13 cellular contexts compared by ENCODE assay signal in genomic region chr13:49132479-49133002, GRCh38.
A peak's percentile ranks its signal among the peaks of the same experiment; 100 is the strongest.
DNase-seq lines count a peak whose midpoint lies in the region; TF ChIP-seq lines count a peak whose summit lies in the region.
"Had no signal": no experiment of that assay in that cellular context is flagged by ENCODE, and none has a peak within 500 bp of the region (broad histone marks: within the 10 kb centered on the region; RNA-seq: fewer than 3 reads in every experiment).

No MANE protein-coding gene starts in this region.

- intact Hi-C loops in activated T-helper 2 cell treated with anti-CD3 and anti-CD28 coated beads, Interferon-gamma antibody, Interleukin-2, Interleukin-4, amounts not matched to agents 10 μg/mL and 5 μg/mL and 100 μg/mL, durations not matched to agents 14 hours and 24 hours and 36 hours (cut with micrococcal nuclease): no loop called here

- no peak overlapping the region for H3K4me3 Mint-ChIP-seq in CD8-positive, alpha-beta memory T cell
- H3K4me3 Mint-ChIP-seq in progenitor cell of endocrine pancreas (ENCODE audit: low read depth): no peak overlapping the region
- H3K4me3 Mint-ChIP-seq in activated T-helper 2 cell treated with anti-CD3 and anti-CD28 coated beads, Interferon-gamma antibody, Interleukin-2, Interleukin-4, amounts not matched to agents 10 μg/mL and 5 μg/mL and 100 μg/mL, durations not matched to agents 14 hours and 24 hours and 36 hours (ENCODE audit: low read depth): no peak overlapping the region

- peak overlapping the region in 6 of 8 donors; percentile 2 to 64 (median 23) for H3K27ac Mint-ChIP-seq in CD8-positive, alpha-beta memory T cell
- peak overlapping the region; percentile 78 for H3K27ac Mint-ChIP-seq in progenitor cell of endocrine pancreas
- no peak overlapping the region for H3K27ac Mint-ChIP-seq in activated T-helper 2 cell treated with anti-CD3 and anti-CD28 coated beads, Interferon-gamma antibody, Interleukin-2, Interleukin-4, amounts not matched to agents 10 μg/mL and 5 μg/mL and 100 μg/mL, durations not matched to agents 14 hours and 24 hours and 36 hours

- H3K36me3 Mint-ChIP-seq in CD8-positive, alpha-beta memory T cell: peaks cover 12 to 62% (median 26%) of the 10 kb centered on the region in 3 donors
- peaks cover 42% of the 10 kb centered on the region for H3K36me3 Mint-ChIP-seq in progenitor cell of endocrine pancreas (ENCODE audit: insufficient read depth)
- H3K36me3 Mint-ChIP-seq in activated T-helper 2 cell treated with anti-CD3 and anti-CD28 coated beads, Interferon-gamma antibody, Interleukin-2, Interleukin-4, amounts not matched to agents 10 μg/mL and 5 μg/mL and 100 μg/mL, durations not matched to agents 14 hours and 24 hours and 36 hours (ENCODE audit: low read depth): peaks cover 40% of the 10 kb centered on the region

- no peak for TF ChIP-seq CTCF in progenitor cell of endocrine pancreas (IDR thresholded peaks at IDR 0.05; ENCODE audit: unreplicated experiment)

- H3K9me3 ChIP-seq in CD8-positive, alpha-beta memory T cell (ENCODE audit: low read length): no peaks in the 10 kb centered on the region

- H3K27me3 Mint-ChIP-seq in CD8-positive, alpha-beta memory T cell: no peaks in the 10 kb centered on the region
- H3K27me3 Mint-ChIP-seq in progenitor cell of endocrine pancreas: no peaks in the 10 kb centered on the region
- no peaks in the 10 kb centered on the region for H3K27me3 Mint-ChIP-seq in activated T-helper 2 cell treated with anti-CD3 and anti-CD28 coated beads, Interferon-gamma antibody, Interleukin-2, Interleukin-4, amounts not matched to agents 10 μg/mL and 5 μg/mL and 100 μg/mL, durations not matched to agents 14 hours and 24 hours and 36 hours (ENCODE audit: low read depth)

- H3K4me1 Mint-ChIP-seq in CD8-positive, alpha-beta memory T cell: peaks cover 19 to 41% (median 33%) of the 10 kb centered on the region in 3 donors
- H3K4me1 Mint-ChIP-seq in progenitor cell of endocrine pancreas (ENCODE audit: low read depth): no peaks in the 10 kb centered on the region
- peaks cover 2% of the 10 kb centered on the region for H3K4me1 Mint-ChIP-seq in activated T-helper 2 cell treated with anti-CD3 and anti-CD28 coated beads, Interferon-gamma antibody, Interleukin-2, Interleukin-4, amounts not matched to agents 10 μg/mL and 5 μg/mL and 100 μg/mL, durations not matched to agents 14 hours and 24 hours and 36 hours (ENCODE audit: low read depth)

- DNase-seq in CD8-positive, alpha-beta memory T cell: no peak
- DNase-seq in MV-4-11 (lab: John Stamatoyannopoulos, UW) (peak; percentile 86), dedifferentiated amniotic fluid mesenchymal stem cell (ENCODE audit: extremely low spot score) (peak; percentile 4), progenitor cell of endocrine pancreas (ENCODE audit: low spot score, unreplicated experiment) (no peak), HUDEP-2 (lab: John Stamatoyannopoulos, UW; ENCODE audit: unreplicated experiment in 76 of 76) (no peak)
- DNase-seq in stimulated activated CD4-positive, alpha-beta T cell treated with anti-CD3 and anti-CD28 coated beads, Interleukin-4, amount 100 ng/mL, for 24 hours: no peak
- DNase-seq in activated T-helper 2 cell treated with anti-CD3 and anti-CD28 coated beads, Interferon-gamma antibody, Interleukin-2, Interleukin-4, amounts not matched to agents 10 μg/mL and 5 μg/mL and 100 μg/mL, durations not matched to agents 14 hours and 24 hours and 36 hours (ENCODE audit: low spot score): no peak
- DNase-seq: activated CD4-positive, alpha-beta T cell treated with anti-CD3 and anti-CD28 coated beads, Interleukin-2, amount 50 U/mL, for 48 hours; anterior cingulate cortex; IMR-90; stimulated activated CD4-positive, alpha-beta T cell treated with anti-CD3 and anti-CD28 coated beads, Interleukin-4, amount 100 ng/mL, for 4 hours; stimulated activated CD8-positive, alpha-beta memory T cell treated with anti-CD3 and anti-CD28 coated beads, Interleukin-4, amount 100 ng/mL, for 48 hours had no signal

- no peak overlapping the region for H3K27ac ChIP-seq in CD8-positive, alpha-beta memory T cell (ENCODE audit: low read depth, low read length)
- H3K27ac ChIP-seq: skin epidermis had no signal

- CTCF ChIA-PET in CD8-positive, alpha-beta memory T cell (lab: Charles Lee): no interaction called here

- H3K4me1 ChIP-seq in CD8-positive, alpha-beta memory T cell (ENCODE audit: insufficient read depth, low read length): no peaks in the 10 kb centered on the region

- no peak overlapping the region for H3K4me3 ChIP-seq in CD8-positive, alpha-beta memory T cell (ENCODE audit: low read length)
- H3K4me3 ChIP-seq: skin epidermis had no signal

- H3K27me3 ChIP-seq in CD8-positive, alpha-beta memory T cell (ENCODE audit: insufficient read depth, low read length, poor library complexity, severe bottlenecking): no peaks in the 10 kb centered on the region

- no peaks in the 10 kb centered on the region for H3K9me3 Mint-ChIP-seq in CD8-positive, alpha-beta memory T cell
- H3K9me3 Mint-ChIP-seq in progenitor cell of endocrine pancreas (ENCODE audit: low read depth): no peaks in the 10 kb centered on the region
- H3K9me3 Mint-ChIP-seq in activated T-helper 2 cell treated with anti-CD3 and anti-CD28 coated beads, Interferon-gamma antibody, Interleukin-2, Interleukin-4, amounts not matched to agents 10 μg/mL and 5 μg/mL and 100 μg/mL, durations not matched to agents 14 hours and 24 hours and 36 hours: no peaks in the 10 kb centered on the region

- POLR2A ChIA-PET in CD8-positive, alpha-beta memory T cell (lab: Charles Lee): no interaction called here

- peaks cover 12% of the 10 kb centered on the region for H3K36me3 ChIP-seq in CD8-positive, alpha-beta memory T cell (ENCODE audit: insufficient read depth, low read length)

Comparison
In these comparisons a context has a peak if more than half of its experiments do, and no peak if none do; other contexts are left out.
1. DNase-seq: peak in MV-4-11 (single experiment) and dedifferentiated amniotic fluid mesenchymal stem cell (single experiment); none in CD8-positive, alpha-beta memory T cell (0 of 5), progenitor cell of endocrine pancreas (single experiment), stimulated activated CD4-positive, alpha-beta T cell treated with anti-CD3 and anti-CD28 coated beads, Interleukin-4, amount 100 ng/mL, for 24 hours (single experiment), HUDEP-2 (0 of 76) and activated T-helper 2 cell treated with anti-CD3 and anti-CD28 coated beads, Interferon-gamma antibody, Interleukin-2, Interleukin-4, amounts not matched to agents 10 μg/mL and 5 μg/mL and 100 μg/mL, durations not matched to agents 14 hours and 24 hours and 36 hours (single experiment).